12 cellular contexts compared by ENCODE assay signal in the genomic region with DNA sequence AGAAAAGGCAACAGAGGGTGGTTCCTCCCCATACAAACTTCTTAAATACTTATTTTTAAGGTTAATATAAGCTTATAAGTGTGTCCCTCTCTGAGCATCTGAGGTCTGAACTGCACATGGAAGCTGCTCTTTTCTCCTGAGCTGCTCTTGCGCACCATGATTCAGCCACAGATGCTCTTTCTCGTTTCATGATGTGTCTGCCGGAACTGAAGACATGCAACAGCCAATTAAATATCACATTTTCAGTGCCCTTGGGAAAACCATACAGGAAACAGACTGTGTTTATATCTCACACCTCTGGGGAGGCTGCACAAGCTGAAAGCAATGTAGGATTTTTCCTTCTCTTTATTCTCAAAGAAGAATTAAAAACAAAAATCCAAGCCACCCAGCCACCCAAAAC.
DNase-seq lines count a peak whose midpoint lies in the region; ATAC-seq and TF ChIP-seq lines count a peak whose summit lies in the region.
"Had no signal": no experiment of that assay in that cellular context is flagged by ENCODE, and none has a peak within 500 bp of the region (broad histone marks: within the 10 kb centered on the region; RNA-seq: fewer than 3 reads in every experiment).

No MANE protein-coding gene starts in this region.

- no peaks in the 10 kb centered on the region for H3F3A ChIP-seq in PC-9 (ENCODE audit: insufficient read depth, low read depth)

- H3K4me2 ChIP-seq in PC-9, result no peak overlapping the region

- H3K4me3 ChIP-seq in PC-9 (no peak overlapping the region), prostate gland (no peak overlapping the region)
- H3K4me3 ChIP-seq: upper lobe of left lung had no signal

- peak; percentile 85 for ATAC-seq in GM18909 (IDR thresholded peaks at IDR 0.05; ENCODE audit: poor library complexity, unreplicated experiment)
- peak; percentile 77 for ATAC-seq in HG02884 (IDR thresholded peaks at IDR 0.05; ENCODE audit: unreplicated experiment)
- ATAC-seq: T-helper 17 cell had no signal

- no peaks in the 10 kb centered on the region for H3K9me2 ChIP-seq in PC-9 (ENCODE audit: insufficient read depth)

- intact Hi-C loops in PC-9 (cut with micrococcal nuclease; ENCODE audit: unreplicated experiment) (no loop called here), prostate gland (cut with DNase I) (no loop called here)

- TF ChIP-seq CTCF in PC-9 (conservative IDR thresholded peaks at IDR 0.05), result no peak
- TF ChIP-seq CTCF in prostate gland (IDR thresholded peaks at IDR 0.05), result no peak

- H3K27ac ChIP-seq in PC-9 (no peak overlapping the region), prostate gland (no peak overlapping the region)
- H3K27ac ChIP-seq: upper lobe of left lung had no signal

- H3K27me3 ChIP-seq in PC-9 (ENCODE audit: insufficient read depth, low read depth) (no peaks in the 10 kb centered on the region), prostate gland (replicated peaks; ENCODE audit: insufficient read depth) (no peaks in the 10 kb centered on the region)
- H3K27me3 ChIP-seq: upper lobe of left lung had no signal

- CTCF ChIA-PET in PC-9 (lab: Charles Lee), result no interaction called here

- 67% methylated on average over 3 of the region's 3 CpGs for WGBS in prostate gland

- H4K20me1 ChIP-seq in PC-9 (ENCODE audit: insufficient read depth), result no peaks in the 10 kb centered on the region

- H3K9me3 ChIP-seq in PC-9 (ENCODE audit: insufficient read depth, low read depth), result no peaks in the 10 kb centered on the region
- no peaks in the 10 kb centered on the region for H3K9me3 ChIP-seq in prostate gland
- H3K9me3 ChIP-seq: upper lobe of left lung had no signal

- no peak for TF ChIP-seq POLR2A in prostate gland (IDR thresholded peaks at IDR 0.05)

- H3K4me1 ChIP-seq in PC-9 (replicated peaks; ENCODE audit: insufficient read depth) (no peaks in the 10 kb centered on the region), prostate gland (replicated peaks) (no peaks in the 10 kb centered on the region)

- DNase-seq in Ammon's horn (ENCODE audit: low spot score) (peak; percentile 53), NCI-H69 (lab: John Stamatoyannopoulos, UW) (peak; percentile 51), DMS114 treated with DMSO at 0.1 percent for 48 hours (lab: John Stamatoyannopoulos, UW; ENCODE audit: unreplicated experiment) (no peak), PC-9 (no peak), prostate gland (ENCODE audit: low spot score) (no peak)
- no peak for DNase-seq in activated CD4-positive, alpha-beta T cell treated with anti-CD3 and anti-CD28 coated beads, Interleukin-2, amount 50 U/mL, for 1 hour
- DNase-seq: CD4-positive, alpha-beta T cell; NCI-H1105; T-helper 17 cell; upper lobe of left lung had no signal

- no peak overlapping the region for H2AFZ ChIP-seq in PC-9

- no TSS peak for BruUV-seq in PC-9 (replicated peaks; lab: Mats Ljungman, UMichigan)

- no peaks in the 10 kb centered on the region for H3K36me3 ChIP-seq in PC-9 (ENCODE audit: low read depth)
- no peaks in the 10 kb centered on the region for H3K36me3 ChIP-seq in prostate gland
- H3K36me3 ChIP-seq: upper lobe of left lung had no signal

- POLR2A ChIA-PET in PC-9 (lab: Charles Lee; ENCODE audit: unreplicated experiment), result no interaction called here

- no peaks in the 10 kb centered on the region for H3K79me2 ChIP-seq in PC-9 (ENCODE audit: low read depth)

Comparison
In these comparisons a context has a peak if more than half of its experiments do, and no peak if none do; other contexts are left out.
1. DNase-seq: peak in Ammon's horn (single experiment) and NCI-H69 (single experiment); none in DMS114 treated with DMSO at 0.1 percent for 48 hours (single experiment), PC-9 (0 of 2), prostate gland (single experiment) and activated CD4-positive, alpha-beta T cell treated with anti-CD3 and anti-CD28 coated beads, Interleukin-2, amount 50 U/mL, for 1 hour (single experiment).